Comparison of ENCODE assay signal across 8 cellular contexts in the genomic region with DNA sequence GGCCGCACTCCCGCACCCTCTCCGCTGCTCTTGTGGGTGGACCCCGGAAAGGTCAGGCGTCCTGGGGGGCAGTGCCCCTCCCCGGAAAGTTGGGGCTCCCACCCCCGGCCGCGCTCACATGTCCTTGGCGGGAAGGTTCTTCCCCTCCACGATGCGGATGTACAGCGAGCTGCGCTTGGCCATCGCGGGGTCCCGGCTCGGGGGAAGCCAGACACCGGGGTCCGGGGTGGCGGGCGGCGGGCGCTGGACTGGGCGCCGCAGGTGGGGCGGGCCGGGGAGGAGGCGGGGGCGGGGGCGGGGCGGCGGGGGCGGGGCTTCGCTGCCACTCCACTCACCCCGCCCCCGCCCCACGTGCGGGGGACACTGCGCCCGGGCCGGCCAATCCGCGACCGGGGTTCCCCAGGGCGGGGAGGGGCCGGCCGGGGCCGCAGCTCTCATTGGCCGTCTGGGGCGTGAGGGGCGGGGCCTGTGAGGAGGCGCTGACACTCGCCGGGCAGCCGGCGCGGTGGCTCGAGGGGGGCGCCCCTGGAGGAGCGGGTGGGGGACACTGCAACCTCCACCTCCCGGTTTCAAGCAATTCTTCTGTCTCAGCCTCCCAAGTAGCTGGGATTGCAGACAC. TPM values are rescaled to one million over a fixed set of nuclear protein-coding genes. Genes with fewer than 3 reads are reported as not detected.
DNase-seq lines count a peak whose midpoint lies in the region; ATAC-seq, FAIRE-seq and TF ChIP-seq lines count a peak whose summit lies in the region.
"Not testable (repeated sequence)": the region's sequence is repeated elsewhere in the genome, so short reads cannot be mapped to it uniquely, and the experiment has no call there.

Gene RASA4 (minus strand): TSS at position 250 of the 619 bp plus-strand sequence. CDS start 67 bp downstream, at position 183.

- H3K4me1 ChIP-seq in BLaER1; OCI-LY7 (ENCODE audit: insufficient read depth, low read length, poor library complexity, severe bottlenecking); endothelial cell of umbilical vein (ENCODE audit: control insufficient read depth, extremely low read depth, insufficient read depth, low read length): not testable (repeated sequence)

- not testable (repeated sequence) for H3K36me3 ChIP-seq in BLaER1; OCI-LY7 (ENCODE audit: insufficient read depth, low read length); endothelial cell of umbilical vein (ENCODE audit: control insufficient read depth in 2 of 2, extremely low read depth in 1 of 2, insufficient read depth in 2 of 2, low read length in 2 of 2)

- not testable (repeated sequence) for H3K4me3 Mint-ChIP-seq in activated T-cell treated with anti-CD3 and anti-CD28 coated beads, Interleukin-2, amount 50 U/mL, for 4 hours

- TF ChIP-seq POLR2A in endothelial cell of umbilical vein (IDR thresholded peaks at IDR 0.05; ENCODE audit: low read depth, low read length): not testable (repeated sequence)

- ATAC-seq in GM19372 (IDR thresholded peaks at IDR 0.05; ENCODE audit: low read depth, unreplicated experiment) (peak; percentile 84), HG02981 (IDR thresholded peaks at IDR 0.05; ENCODE audit: unreplicated experiment) (peak; percentile 83)
- ATAC-seq in activated T-cell treated with anti-CD3 and anti-CD28 coated beads, Interleukin-2, amount 50 U/mL, for 4 hours: peak; percentile 97 to 98

- not testable (repeated sequence) for H3K27me3 Mint-ChIP-seq in activated T-cell treated with anti-CD3 and anti-CD28 coated beads, Interleukin-2, amount 50 U/mL, for 4 hours (ENCODE audit: low read depth)

- not testable (repeated sequence) for H3K9me1 ChIP-seq in endothelial cell of umbilical vein (replicated peaks; ENCODE audit: control insufficient read depth, extremely low read depth, insufficient read depth, low read length)

- not testable (repeated sequence) for H2AFZ ChIP-seq in OCI-LY7 (ENCODE audit: low read length); endothelial cell of umbilical vein (ENCODE audit: low read depth, low read length)

- peak within 1 kb of the TSS; percentile 52 for H3K4me3 ChIP-seq in BLaER1
- peak within 1 kb of the TSS; percentile 46 for H3K4me3 ChIP-seq in OCI-LY7 (ENCODE audit: low read depth, low read length, poor library complexity, severe bottlenecking)
- H3K4me3 ChIP-seq in endothelial cell of umbilical vein (replicated peaks in 1 of 3; ENCODE audit: insufficient read depth in 1 of 3, low read depth in 1 of 3, low read length in 3 of 3): peak within 1 kb of the TSS in 1 of 3 experiments; percentile 37

- not testable (repeated sequence) for H3K9ac ChIP-seq in BLaER1; endothelial cell of umbilical vein (replicated peaks; ENCODE audit: extremely low read depth, insufficient read depth, low read length)

- intact Hi-C loops in OCI-LY7 (cut with micrococcal nuclease; ENCODE audit: unreplicated experiment); endothelial cell of umbilical vein (cut with micrococcal nuclease): not testable (repeated sequence)

- not testable (repeated sequence) for H3K27ac ChIP-seq in BLaER1; OCI-LY7 (ENCODE audit: low read depth, low read length, poor library complexity, severe bottlenecking); endothelial cell of umbilical vein (ENCODE audit: insufficient read depth, low read depth, low read length)

- H3K9me3 ChIP-seq in BLaER1; OCI-LY7 (ENCODE audit: low read length); endothelial cell of umbilical vein (replicated peaks; ENCODE audit: control insufficient read depth, insufficient read depth, low read length): not testable (repeated sequence)

- POLR2A ChIA-PET in OCI-LY7 (lab: Charles Lee); endothelial cell of umbilical vein (lab: Charles Lee): not testable (repeated sequence)

- H3K4me2 ChIP-seq in BLaER1: peak within 1 kb of the TSS; percentile 44; the same call in 1 of the 2 replicates
- H3K4me2 ChIP-seq in OCI-LY7 (ENCODE audit: low read length): peak within 1 kb of the TSS; percentile 42; the same call in 1 of the 2 replicates
- not testable (repeated sequence) for H3K4me2 ChIP-seq in endothelial cell of umbilical vein (ENCODE audit: insufficient read depth, low read length)

- H3K9me3 Mint-ChIP-seq in activated T-cell treated with anti-CD3 and anti-CD28 coated beads, Interleukin-2, amount 50 U/mL, for 4 hours: not testable (repeated sequence)

- CTCF ChIA-PET in OCI-LY7 (lab: Charles Lee; ENCODE audit: unreplicated experiment); endothelial cell of umbilical vein (lab: Charles Lee): not testable (repeated sequence)

- DNase-seq in OCI-LY7 (ENCODE audit: low spot score) (peak; percentile 13), medulla oblongata (ENCODE audit: extremely low spot score) (peak; percentile 18)
- DNase-seq in activated T-cell treated with anti-CD3 and anti-CD28 coated beads, Interleukin-2, amount 50 U/mL, for 4 hours: peak; percentile 26
- DNase-seq in endothelial cell of umbilical vein (ENCODE audit: low read depth, low spot score): not testable (repeated sequence)
- peak; percentile 44 for DNase-seq in stimulated activated CD4-positive, alpha-beta T cell treated with anti-CD3 and anti-CD28 coated beads, Interleukin-2, amount 100 ng/mL, for 24 hours

- FAIRE-seq in endothelial cell of umbilical vein (lab: Jason Lieb, UNC): peak; percentile 77

- not testable (repeated sequence) for H3K9me2 ChIP-seq in OCI-LY7 (ENCODE audit: insufficient read depth, low read length)

- dilution Hi-C loops in endothelial cell of umbilical vein (cut with MboI; ENCODE audit: extremely low pct_ligation_motif_present, low sequenced_read_pairs): not testable (repeated sequence)

- H3K79me2 ChIP-seq in OCI-LY7 (ENCODE audit: insufficient read depth, low read depth, low read length); endothelial cell of umbilical vein (ENCODE audit: control insufficient read depth, insufficient read depth, low read length): not testable (repeated sequence)

- H4K20me1 ChIP-seq in BLaER1; OCI-LY7 (ENCODE audit: insufficient read depth, low read length); endothelial cell of umbilical vein (replicated peaks; ENCODE audit: control insufficient read depth, extremely low read depth, insufficient read depth, low read length): not testable (repeated sequence)

- H3K36me3 Mint-ChIP-seq in activated T-cell treated with anti-CD3 and anti-CD28 coated beads, Interleukin-2, amount 50 U/mL, for 4 hours (ENCODE audit: insufficient read depth): not testable (repeated sequence)

- not testable (repeated sequence) for TF ChIP-seq CTCF in OCI-LY7 (conservative IDR thresholded peaks at IDR 0.05; ENCODE audit: low read length); endothelial cell of umbilical vein (IDR thresholded peaks at IDR 0.05; ENCODE audit: extremely low read depth in 1 of 2, insufficient read depth in 1 of 2, low read depth in 1 of 2, low read length in 2 of 2)

- not testable (repeated sequence) for H3K4me1 Mint-ChIP-seq in activated T-cell treated with anti-CD3 and anti-CD28 coated beads, Interleukin-2, amount 50 U/mL, for 4 hours (ENCODE audit: low read depth)

- BruUV-seq in OCI-LY7 (replicated peaks; lab: Mats Ljungman, UMichigan); endothelial cell of umbilical vein (replicated peaks; lab: Mats Ljungman, UMichigan): not testable (repeated sequence)

- H3K27me3 ChIP-seq in BLaER1; endothelial cell of umbilical vein (ENCODE audit: control insufficient read depth in 2 of 2, insufficient read depth in 2 of 2, low read length in 2 of 2): not testable (repeated sequence)

RNA-seq across cellular contexts. Expression of gene RASA4, which starts in this region (rescaled TPM):
- total RNA-seq in OCI-LY7 (2014; rRNA removed; shearing (Covaris generic)): 20.3 and 25.9 TPM in 2 replicates
- total RNA-seq in OCI-LY7 (2022): 52.4 and 64.6 TPM in 2 replicates
- 10 to 100 TPM; 43.7 to 58.3 (median 47.4) TPM for total RNA-seq in activated T-cell treated with anti-CD3 and anti-CD28 coated beads, Interleukin-2, amount 50 U/mL, for 4 hours
- total RNA-seq in endothelial cell of umbilical vein: 20.1 and 20.2 TPM in 2 replicates
- polyA plus RNA-seq in endothelial cell of umbilical vein: 11.6 and 13.3 TPM in 2 replicates
- polyA plus RNA-seq in endothelial cell of umbilical vein (2011; cell fraction: cytosol; rRNA removed): 4.6 and 8.7 TPM in 2 replicates
- 28.0 and 40.5 TPM in 2 replicates for polyA plus RNA-seq in endothelial cell of umbilical vein (2011; cell fraction: nucleus; rRNA removed)
- polyA plus RNA-seq in endothelial cell of umbilical vein (2012): 6.2 and 17.4 TPM in 2 replicates
- 14.8 and 20.2 TPM in 2 replicates for polyA minus RNA-seq in endothelial cell of umbilical vein
- polyA minus RNA-seq in endothelial cell of umbilical vein (2011; cell fraction: cytosol; rRNA and poly(A)+ RNA removed): 8.4 TPM
- polyA minus RNA-seq in endothelial cell of umbilical vein (2011; cell fraction: nucleus; rRNA and poly(A)+ RNA removed): 17.7 and 36.5 TPM in 2 replicates
